In genomic region chr17:42521036-42521435, GRCh38 we compare ENCODE assay signal across 7 cellular contexts. TPM values are rescaled to one million over a fixed set of nuclear protein-coding genes. Genes with fewer than 3 reads are reported as not detected.
A peak's percentile ranks its signal among the peaks of the same experiment; 100 is the strongest.
DNase-seq lines count a peak whose midpoint lies in the region; ATAC-seq and TF ChIP-seq lines count a peak whose summit lies in the region.

No MANE protein-coding gene starts in this region.

- H3K79me2 ChIP-seq in PC-3 (ENCODE audit: low read length) = no peaks in the 10 kb centered on the region

- no peaks in the 10 kb centered on the region for H3K9me3 ChIP-seq in PC-3 (ENCODE audit: low read length)
- H3K9me3 ChIP-seq in muscle layer of duodenum (ENCODE audit: control insufficient read depth in 1 of 2, low read length in 2 of 2) = no peaks in the 10 kb centered on the region
- no peaks in the 10 kb centered on the region for H3K9me3 ChIP-seq in thyroid gland

- POLR2A ChIA-PET in PC-3 (lab: Charles Lee; ENCODE audit: unreplicated experiment) = no interaction called here

- H3K36me3 ChIP-seq in PC-3 (ENCODE audit: low read depth, low read length) (no peaks in the 10 kb centered on the region; the same call in 1 of the 2 replicates), muscle layer of duodenum (ENCODE audit: control insufficient read depth in 1 of 2, insufficient read depth in 2 of 2, low read length in 2 of 2) (peaks cover 7 to 8% of the 10 kb centered on the region in 2 donors), thyroid gland (peaks cover 0 to 13% of the 10 kb centered on the region in 2 donors)

- H3K9me2 ChIP-seq in PC-3 (replicated peaks; ENCODE audit: low read length) = no peaks in the 10 kb centered on the region

- BruUV-seq in PC-3 (replicated peaks; lab: Mats Ljungman, UMichigan) = no TSS peak

- no peak for TF ChIP-seq CTCF in PC-3 (conservative IDR thresholded peaks at IDR 0.05; ENCODE audit: low read depth, low read length)
- TF ChIP-seq CTCF in coronary artery (IDR thresholded peaks at IDR 0.05) = no peak
- TF ChIP-seq CTCF in thyroid gland (IDR thresholded peaks at IDR 0.05) = no peak

- no peak overlapping the region for H3K4me2 ChIP-seq in PC-3 (ENCODE audit: low read length)

- H3K27me3 ChIP-seq in PC-3 (ENCODE audit: low read length) (no peaks in the 10 kb centered on the region), muscle layer of duodenum (ENCODE audit: low read depth, low read length) (no peaks in the 10 kb centered on the region), thyroid gland (no peaks in the 10 kb centered on the region)

- intact Hi-C loops in PC-3 (cut with micrococcal nuclease) (no loop called here), thyroid gland (cut with DNase I) (no loop called here)

- H3K27ac ChIP-seq in PC-3 (ENCODE audit: low read length) = peak overlapping the region; percentile 74
- H3K27ac ChIP-seq in coronary artery = peak overlapping the region; percentile 93 to 98
- H3K27ac ChIP-seq in muscle layer of duodenum (ENCODE audit: low read length) = peak overlapping the region; percentile 97
- H3K27ac ChIP-seq in thyroid gland = peak overlapping the region; percentile 93 to 99 (median 96)

- H3K9ac ChIP-seq in PC-3 (ENCODE audit: low read length) = no peak overlapping the region

- no peak for DNase-seq in PC-3
- DNase-seq in coronary artery (ENCODE audit: low spot score) = peak; percentile 72
- no peak for DNase-seq in thyroid gland
- DNase-seq in activated T-cell treated with anti-CD3 and anti-CD28 coated beads, Interleukin-2, amount 50 U/mL, for 1 hour = no peak

- peaks cover 30% of the 10 kb centered on the region for H3K4me1 ChIP-seq in PC-3 (ENCODE audit: insufficient read depth, low read length)
- H3K4me1 ChIP-seq in muscle layer of duodenum (ENCODE audit: control insufficient read depth in 1 of 2, insufficient read depth in 2 of 2, low read length in 2 of 2) = peaks cover 44 to 63% of the 10 kb centered on the region in 2 donors
- H3K4me1 ChIP-seq in thyroid gland = peaks cover 24 to 64% of the 10 kb centered on the region in 2 donors

- CTCF ChIA-PET in PC-3 (lab: Charles Lee) = no interaction called here

- no peaks in the 10 kb centered on the region for H3F3A ChIP-seq in PC-3 (ENCODE audit: low read length, unreplicated experiment)

- ATAC-seq in PC-3 (no peak), GM21528 (IDR thresholded peaks at IDR 0.05; ENCODE audit: low FRiP score, unreplicated experiment) (no peak), HG02610 (IDR thresholded peaks at IDR 0.05; ENCODE audit: unreplicated experiment) (no peak)

- TF ChIP-seq POLR2A in thyroid gland (IDR thresholded peaks at IDR 0.05) = no peak

- no peak overlapping the region for H3K4me3 ChIP-seq in PC-3 (ENCODE audit: low read length)
- peak overlapping the region; percentile 37 for H3K4me3 ChIP-seq in coronary artery
- H3K4me3 ChIP-seq in muscle layer of duodenum (ENCODE audit: low read depth in 1 of 2, low read length in 2 of 2) = peak overlapping the region in 1 of 2 donors; percentile 43
- H3K4me3 ChIP-seq in thyroid gland (replicated peaks in 1 of 3) = no peak overlapping the region

- 77 to 79% methylated on average over 8 of the region's 8 CpGs for WGBS in thyroid gland, 2 donors

- no peak overlapping the region for H2AFZ ChIP-seq in PC-3 (ENCODE audit: low read length)

- no peaks in the 10 kb centered on the region for H4K20me1 ChIP-seq in PC-3 (ENCODE audit: low read length)

RNA-seq across cellular contexts. Expression of gene NAGLU, which starts 15.0 kb away (rescaled TPM):
- total RNA-seq in PC-3 (2014; rRNA removed) = 4.9 and 9.8 TPM in 2 replicates
- total RNA-seq in thyroid gland = 100 to 1,000 TPM in 2 of 4 donors, 10 to 100 TPM in 2; 56.7 to 140 (median 101) TPM

RNA-seq across cellular contexts. Expression of gene HSD17B1, which starts 31.7 kb away (rescaled TPM):
- 0.86 and 1.5 TPM in 2 replicates for total RNA-seq in PC-3 (2014; rRNA removed)
- total RNA-seq in thyroid gland = 1 to 10 TPM in 2 of 4 donors, under 1 TPM in 2; 0.21 to 4.1 (median 1.3) TPM

RNA-seq across cellular contexts. Expression of gene COASY, which starts 40.9 kb away (rescaled TPM):
- total RNA-seq in PC-3 (2014; rRNA removed) = 33.3 and 54.3 TPM in 2 replicates
- total RNA-seq in thyroid gland = 10 to 100 TPM; 32.7 to 60.9 (median 48.7) TPM

RNA-seq across cellular contexts. Expression of gene MLX, which starts 45.9 kb away (rescaled TPM):
- total RNA-seq in PC-3 (2014; rRNA removed) (25.8 and 26.2 TPM in 2 replicates), thyroid gland (10 to 100 TPM; 47.0 to 62.8 (median 52.9) TPM)

RNA-seq across cellular contexts. Expression of gene PSMC3IP, which starts 56.5 kb away (rescaled TPM):
- total RNA-seq in PC-3 (2014; rRNA removed) (20.3 and 24.1 TPM in 2 replicates), thyroid gland (1 to 10 TPM; 1.4 to 5.8 (median 4.5) TPM)
